14 cellular contexts compared by ENCODE assay signal in genomic region chr6:7073082-7073783, GRCh38. TPM values are rescaled to one million over a fixed set of nuclear protein-coding genes. Genes with fewer than 3 reads are reported as not detected.
DNase-seq lines count a peak whose midpoint lies in the region; ATAC-seq and TF ChIP-seq lines count a peak whose summit lies in the region.
"Had no signal": no experiment of that assay in that cellular context is flagged by ENCODE, and none has a peak within 500 bp of the region (broad histone marks: within the 10 kb centered on the region; RNA-seq: fewer than 3 reads in every experiment).

No MANE protein-coding gene starts in this region.

- H3K27me3 ChIP-seq in left lung, result no peaks in the 10 kb centered on the region
- H3K27me3 ChIP-seq: uterus had no signal

- no peak overlapping the region for H3K4me2 ChIP-seq in OCI-LY7 (ENCODE audit: low read length)

- POLR2A ChIA-PET in OCI-LY7 (lab: Charles Lee), result interaction anchor here (0.6 kb wide), 1 partner anchor 166 kb away, joined by 3 read pairs; no protein-coding TSS in a partner anchor

- H4K20me1 ChIP-seq in OCI-LY7 (ENCODE audit: insufficient read depth, low read length), result no peaks in the 10 kb centered on the region

- TF ChIP-seq CTCF in natural killer cell (IDR thresholded peaks at IDR 0.05) (no peak), OCI-LY7 (conservative IDR thresholded peaks at IDR 0.05; ENCODE audit: low read length) (no peak), left lung (IDR thresholded peaks at IDR 0.05) (no peak)

- no peaks in the 10 kb centered on the region for H3K27me3 Mint-ChIP-seq in natural killer cell (ENCODE audit: low read depth in 2 of 2)
- H3K27me3 Mint-ChIP-seq in natural killer cell treated with Interleukin-12 subunit alpha and Interleukin-12 subunit beta and Interleukin-15 and Interleukin-18, amount 100 ng/mL, for 72 hours, result peaks cover 4 to 9% of the 10 kb centered on the region in 2 donors
- peaks cover 0 to 8% of the 10 kb centered on the region in 2 donors for H3K27me3 Mint-ChIP-seq in effector memory CD8-positive, alpha-beta T cell

- H3K79me2 ChIP-seq in OCI-LY7 (ENCODE audit: insufficient read depth, low read depth, low read length), result no peaks in the 10 kb centered on the region

- H3K27ac ChIP-seq in OCI-LY7 (ENCODE audit: low read depth, low read length, poor library complexity, severe bottlenecking) (no peak overlapping the region), left lung (no peak overlapping the region)
- H3K27ac ChIP-seq: lower lobe of right lung, RWPE1, uterus had no signal

- CTCF ChIA-PET in OCI-LY7 (lab: Charles Lee; ENCODE audit: unreplicated experiment), result no interaction called here

- BruUV-seq in OCI-LY7 (replicated peaks; lab: Mats Ljungman, UMichigan), result no TSS peak

- H3K4me3 Mint-ChIP-seq in natural killer cell, result no peak overlapping the region
- H3K4me3 Mint-ChIP-seq in natural killer cell treated with Interleukin-12 subunit alpha and Interleukin-12 subunit beta and Interleukin-15 and Interleukin-18, amount 100 ng/mL, for 72 hours, result no peak overlapping the region
- peak overlapping the region; percentile 70 to 71 for H3K4me3 Mint-ChIP-seq in effector memory CD8-positive, alpha-beta T cell
- H3K4me3 Mint-ChIP-seq: activated CD4-positive, alpha-beta memory T cell treated with anti-CD3 and anti-CD28 coated beads, Interleukin-2, amount 10 ng/mL, durations not matched to agents 7 days and 5 days had no signal

- H3K9me3 ChIP-seq in OCI-LY7 (ENCODE audit: low read length) (no peaks in the 10 kb centered on the region), left lung (no peaks in the 10 kb centered on the region)
- H3K9me3 ChIP-seq: lower lobe of right lung, uterus had no signal

- H3K36me3 ChIP-seq in OCI-LY7 (ENCODE audit: insufficient read depth, low read length) (no peaks in the 10 kb centered on the region), left lung (no peaks in the 10 kb centered on the region)
- H3K36me3 ChIP-seq: lower lobe of right lung, uterus had no signal

- no peaks in the 10 kb centered on the region for H3K4me1 ChIP-seq in OCI-LY7 (ENCODE audit: insufficient read depth, low read length, poor library complexity, severe bottlenecking)
- H3K4me1 ChIP-seq in left lung, result no peaks in the 10 kb centered on the region
- H3K4me1 ChIP-seq: lower lobe of right lung, uterus had no signal

- H3K27ac Mint-ChIP-seq in natural killer cell, result peak overlapping the region; percentile 51 to 59
- H3K27ac Mint-ChIP-seq in natural killer cell treated with Interleukin-12 subunit alpha and Interleukin-12 subunit beta and Interleukin-15 and Interleukin-18, amount 100 ng/mL, for 72 hours, result peak overlapping the region in 1 of 2 donors; percentile 80
- H3K27ac Mint-ChIP-seq in effector memory CD8-positive, alpha-beta T cell, result peak overlapping the region; percentile 32 to 71
- H3K27ac Mint-ChIP-seq: activated CD4-positive, alpha-beta memory T cell treated with anti-CD3 and anti-CD28 coated beads, Interleukin-2, amount 10 ng/mL, durations not matched to agents 7 days and 5 days had no signal

- no peaks in the 10 kb centered on the region for H3K9me3 Mint-ChIP-seq in natural killer cell
- H3K9me3 Mint-ChIP-seq in natural killer cell treated with Interleukin-12 subunit alpha and Interleukin-12 subunit beta and Interleukin-15 and Interleukin-18, amount 100 ng/mL, for 72 hours, result no peaks in the 10 kb centered on the region
- H3K9me3 Mint-ChIP-seq in effector memory CD8-positive, alpha-beta T cell, result no peaks in the 10 kb centered on the region
- H3K9me3 Mint-ChIP-seq: activated CD4-positive, alpha-beta memory T cell treated with anti-CD3 and anti-CD28 coated beads, Interleukin-2, amount 10 ng/mL, durations not matched to agents 7 days and 5 days had no signal

- ATAC-seq in natural killer cell (no peak), HG03342 (IDR thresholded peaks at IDR 0.05; ENCODE audit: unreplicated experiment) (peak; percentile 25), left lung (no peak)
- ATAC-seq in natural killer cell treated with Interleukin-12 subunit alpha and Interleukin-12 subunit beta and Interleukin-15 and Interleukin-18, amount 100 ng/mL, for 72 hours, result no peak
- peak; percentile 11 for ATAC-seq in effector memory CD8-positive, alpha-beta T cell (replicated peaks)

- H3K36me3 Mint-ChIP-seq in natural killer cell, result no peaks in the 10 kb centered on the region
- no peaks in the 10 kb centered on the region for H3K36me3 Mint-ChIP-seq in natural killer cell treated with Interleukin-12 subunit alpha and Interleukin-12 subunit beta and Interleukin-15 and Interleukin-18, amount 100 ng/mL, for 72 hours
- H3K36me3 Mint-ChIP-seq in effector memory CD8-positive, alpha-beta T cell (ENCODE audit: insufficient read depth), result no peaks in the 10 kb centered on the region

- H3K4me3 ChIP-seq in OCI-LY7 (ENCODE audit: low read depth, low read length, poor library complexity, severe bottlenecking) (no peak overlapping the region), left lung (no peak overlapping the region)
- H3K4me3 ChIP-seq: lower lobe of right lung, uterus had no signal

- H2AFZ ChIP-seq in OCI-LY7 (ENCODE audit: low read length), result no peak overlapping the region

- no peak for DNase-seq in natural killer cell
- no peak for DNase-seq in natural killer cell treated with Interleukin-12 subunit alpha and Interleukin-12 subunit beta and Interleukin-15 and Interleukin-18, amount 100 ng/mL, for 72 hours (ENCODE audit: low spot score)
- no peak for DNase-seq in effector memory CD8-positive, alpha-beta T cell
- no peak for DNase-seq in NCI-H1694 (lab: John Stamatoyannopoulos, UW)
- DNase-seq in OCI-LY7 (ENCODE audit: low spot score), result no peak
- DNase-seq in DMS153 (lab: John Stamatoyannopoulos, UW), result no peak
- no peak for DNase-seq in left lung
- DNase-seq: NCI-H1092, NCI-H446 treated with DMSO at 0.1 percent for 48 hours, uterus had no signal

- H3K4me1 Mint-ChIP-seq in natural killer cell, result peaks cover 19 to 20% of the 10 kb centered on the region in 2 donors
- H3K4me1 Mint-ChIP-seq in natural killer cell treated with Interleukin-12 subunit alpha and Interleukin-12 subunit beta and Interleukin-15 and Interleukin-18, amount 100 ng/mL, for 72 hours (ENCODE audit: low read depth in 2 of 2), result peaks cover 17 to 20% of the 10 kb centered on the region in 2 donors
- peaks cover 4 to 14% of the 10 kb centered on the region in 2 donors for H3K4me1 Mint-ChIP-seq in effector memory CD8-positive, alpha-beta T cell (ENCODE audit: low read depth in 2 of 2)

- H3K9me2 ChIP-seq in OCI-LY7 (ENCODE audit: insufficient read depth, low read length), result no peaks in the 10 kb centered on the region

- intact Hi-C loops in natural killer cell (cut with micrococcal nuclease), result no loop called here
- intact Hi-C loops in OCI-LY7 (cut with micrococcal nuclease; ENCODE audit: unreplicated experiment), result no loop called here
- intact Hi-C loops in left lung (cut with DNase I), result no loop called here

RNA-seq across cellular contexts. Expression of gene RREB1, which starts 34.5 kb away (rescaled TPM):
- total RNA-seq in natural killer cell, result 10 to 100 TPM; 42.2 to 51.8 (median 44.0) TPM
- 10 to 100 TPM; 20.6 to 27.5 TPM for total RNA-seq in natural killer cell treated with Interleukin-12 subunit alpha and Interleukin-12 subunit beta and Interleukin-15 and Interleukin-18, amount 100 ng/mL, for 72 hours
- 3.4 and 4.4 TPM in 2 replicates for total RNA-seq in OCI-LY7 (2014; rRNA removed; shearing (Covaris generic))
- 5.5 and 7.1 TPM in 2 replicates for total RNA-seq in OCI-LY7 (2022)
- total RNA-seq in left lung, result 10 to 100 TPM; 49.3 to 54.0 TPM

Comparison
In these comparisons a context has a peak if more than half of its experiments do, and no peak if none do; other contexts are left out.
1. ATAC-seq: peak in HG03342 (single experiment) and effector memory CD8-positive, alpha-beta T cell (single experiment); none in natural killer cell (0 of 3), natural killer cell treated with Interleukin-12 subunit alpha and Interleukin-12 subunit beta and Interleukin-15 and Interleukin-18, amount 100 ng/mL, for 72 hours (0 of 2) and left lung (single experiment).
2. H3K4me3 Mint-ChIP-seq: peak in effector memory CD8-positive, alpha-beta T cell (2 of 2); none in natural killer cell (single experiment) and natural killer cell treated with Interleukin-12 subunit alpha and Interleukin-12 subunit beta and Interleukin-15 and Interleukin-18, amount 100 ng/mL, for 72 hours (single experiment).